26 cellular contexts compared by ENCODE assay signal in genomic region chr9:125987420-125987819, GRCh38.
"Had no signal": no experiment of that assay in that cellular context is flagged by ENCODE, and none has a peak within 500 bp of the region (broad histone marks: within the 10 kb centered on the region; RNA-seq: fewer than 3 reads in every experiment).

No MANE protein-coding gene starts in this region.

- H3K27me3 Mint-ChIP-seq: activated CD4-positive, alpha-beta memory T cell treated with anti-CD3 and anti-CD28 coated beads, Interleukin-2, amount 10 ng/mL, durations not matched to agents 7 days and 5 days had no signal

- DNase-seq: activated B cell treated with CpG ODN at 0.5 μM for 24 hours; activated CD4-positive, alpha-beta memory T cell treated with anti-CD3 and anti-CD28 coated beads, Interleukin-2, amount 10 ng/mL, durations not matched to agents 7 days and 5 days; activated CD4-positive, alpha-beta T cell treated with anti-CD3 and anti-CD28 coated beads for 48 hours; activated naive CD4-positive, alpha-beta T cell treated with Interleukin-2 at 50 U/mL for 16 hours; activated naive CD8-positive, alpha-beta T cell treated with anti-CD3 and anti-CD28 coated beads for 36 hours; central memory CD4-positive, alpha-beta T cell; heart left ventricle; mesendoderm; naive B cell; stimulated activated CD4-positive, alpha-beta T cell treated with anti-CD3 and anti-CD28 coated beads, Interleukin-2, amount 100 ng/mL, for 48 hours; stimulated activated naive CD4-positive, alpha-beta T cell; T1000; upper lobe of left lung had no signal

- H3K9ac ChIP-seq: neural progenitor cell had no signal

- H3K9me3 Mint-ChIP-seq: activated B cell treated with CpG ODN at 0.5 μM for 24 hours; activated CD4-positive, alpha-beta memory T cell treated with anti-CD3 and anti-CD28 coated beads, Interleukin-2, amount 10 ng/mL, durations not matched to agents 7 days and 5 days; activated naive CD8-positive, alpha-beta T cell treated with anti-CD3 and anti-CD28 coated beads for 36 hours; activated T-helper 17 cell treated with anti-CD3 and anti-CD28 coated beads, Interleukin-2, amount 50 U/mL, for 72 hours; neural progenitor cell; T-helper 1 cell treated with Interleukin-12 subunit alpha and Interleukin-12 subunit beta and Interleukin-4 antibody, amounts not matched to agents 30 μg/mL and 1 μg/mL, for 36 hours had no signal

- H3K4me3 ChIP-seq: heart left ventricle, lower lobe of right lung, neural progenitor cell, ovary, psoas muscle, right atrium auricular region, SJSA1, skin epidermis, thoracic aorta, upper lobe of left lung had no signal

- H3K4me3 Mint-ChIP-seq: activated B cell treated with CpG ODN at 0.5 μM for 24 hours; activated CD4-positive, alpha-beta memory T cell treated with anti-CD3 and anti-CD28 coated beads, Interleukin-2, amount 10 ng/mL, durations not matched to agents 7 days and 5 days; activated naive CD8-positive, alpha-beta T cell treated with anti-CD3 and anti-CD28 coated beads for 36 hours; activated T-helper 17 cell treated with anti-CD3 and anti-CD28 coated beads, Interleukin-2, amount 50 U/mL, for 72 hours; naive B cell; neural progenitor cell; T-helper 1 cell treated with Interleukin-12 subunit alpha and Interleukin-12 subunit beta and Interleukin-4 antibody, amounts not matched to agents 30 μg/mL and 1 μg/mL, for 36 hours had no signal

- H3K9me3 ChIP-seq: heart left ventricle, lower lobe of right lung, ovary, psoas muscle, right atrium auricular region, SJSA1, thoracic aorta, upper lobe of left lung had no signal

- H3K27ac ChIP-seq: heart left ventricle, lower lobe of right lung, neural progenitor cell, ovary, psoas muscle, right atrium auricular region, SJSA1, skin epidermis, thoracic aorta, upper lobe of left lung had no signal

- FAIRE-seq: astrocyte, colon, keratinocyte had no signal

- H2AFZ ChIP-seq: neural progenitor cell had no signal

- H3K4me2 ChIP-seq: neural progenitor cell had no signal

- H3K4me1 ChIP-seq: heart left ventricle, lower lobe of right lung, neural progenitor cell, psoas muscle, right atrium auricular region, SJSA1, upper lobe of left lung had no signal

- H3K27ac Mint-ChIP-seq: activated B cell treated with CpG ODN at 0.5 μM for 24 hours; activated CD4-positive, alpha-beta memory T cell treated with anti-CD3 and anti-CD28 coated beads, Interleukin-2, amount 10 ng/mL, durations not matched to agents 7 days and 5 days; activated naive CD8-positive, alpha-beta T cell treated with anti-CD3 and anti-CD28 coated beads for 36 hours; activated T-helper 17 cell treated with anti-CD3 and anti-CD28 coated beads, Interleukin-2, amount 50 U/mL, for 72 hours; T-helper 1 cell treated with Interleukin-12 subunit alpha and Interleukin-12 subunit beta and Interleukin-4 antibody, amounts not matched to agents 30 μg/mL and 1 μg/mL, for 36 hours had no signal

- H3K36me3 ChIP-seq: heart left ventricle, lower lobe of right lung, neural progenitor cell, ovary, right atrium auricular region, SJSA1, thoracic aorta, upper lobe of left lung had no signal

- H3K27me3 ChIP-seq: heart left ventricle, neural progenitor cell, ovary, right atrium auricular region, SJSA1, upper lobe of left lung had no signal

- ATAC-seq: activated T-helper 17 cell treated with anti-CD3 and anti-CD28 coated beads, Interleukin-2, amount 50 U/mL, for 72 hours; heart left ventricle; lower lobe of right lung; psoas muscle had no signal

- H3K36me3 Mint-ChIP-seq: activated naive CD8-positive, alpha-beta T cell treated with anti-CD3 and anti-CD28 coated beads for 36 hours; neural progenitor cell had no signal

- H3K4me1 Mint-ChIP-seq: activated B cell treated with CpG ODN at 0.5 μM for 24 hours; activated CD4-positive, alpha-beta memory T cell treated with anti-CD3 and anti-CD28 coated beads, Interleukin-2, amount 10 ng/mL, durations not matched to agents 7 days and 5 days; activated naive CD8-positive, alpha-beta T cell treated with anti-CD3 and anti-CD28 coated beads for 36 hours; activated T-helper 17 cell treated with anti-CD3 and anti-CD28 coated beads, Interleukin-2, amount 50 U/mL, for 72 hours had no signal
